Comparison of ENCODE assay signal across 8 cellular contexts in the genomic region with DNA sequence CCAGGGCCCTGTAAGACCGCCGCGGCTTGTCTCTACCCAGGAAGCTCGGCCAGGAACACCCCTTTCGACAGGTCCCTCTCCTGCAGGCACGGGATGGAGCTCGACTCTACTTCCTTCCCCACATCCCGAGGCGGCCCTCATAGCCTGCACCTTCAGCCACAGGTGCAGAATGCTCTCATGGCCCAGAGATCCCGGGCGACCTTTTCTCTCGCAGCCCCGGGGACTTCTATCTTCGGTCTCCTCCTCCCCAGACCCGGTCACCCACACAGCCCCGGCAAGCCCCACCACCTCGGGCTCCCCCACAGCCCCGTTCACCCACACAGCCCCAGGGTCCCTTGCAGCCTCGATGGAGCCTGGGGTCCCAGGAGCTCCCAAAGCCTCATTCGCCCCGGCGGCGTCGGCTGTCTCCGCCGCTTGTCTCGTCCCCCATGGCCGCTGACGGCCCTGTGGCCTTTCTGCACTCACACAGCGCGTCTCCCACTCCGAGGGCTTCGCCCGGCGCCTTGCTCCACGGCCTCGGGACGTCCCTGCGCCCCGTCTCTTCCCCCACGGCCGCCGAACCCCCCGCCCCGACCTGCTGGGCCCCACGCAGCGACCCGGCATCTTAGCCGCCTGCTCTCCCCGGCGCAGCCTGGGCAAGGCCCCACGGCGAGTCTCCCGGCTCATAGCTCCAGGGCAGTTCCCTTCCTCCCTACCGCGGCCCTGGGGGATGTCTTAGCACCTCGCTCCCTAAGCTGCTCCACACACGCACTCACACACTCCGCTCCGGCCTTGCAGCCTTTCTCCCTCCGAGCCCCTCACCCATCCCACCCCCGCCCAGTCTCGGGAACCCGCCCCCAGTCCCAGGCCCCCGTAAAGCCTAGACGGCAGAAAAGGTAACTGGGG. TPM values are rescaled to one million over a fixed set of nuclear protein-coding genes. Genes with fewer than 3 reads are reported as not detected.
DNase-seq lines count a peak whose midpoint lies in the region; ATAC-seq, FAIRE-seq and TF ChIP-seq lines count a peak whose summit lies in the region.

No MANE protein-coding gene starts in this region.

- no peaks in the 10 kb centered on the region for H3K9me3 ChIP-seq in PC-3 (ENCODE audit: low read length)
- no peaks in the 10 kb centered on the region for H3K9me3 ChIP-seq in breast epithelium
- H3K9me3 ChIP-seq in keratinocyte (ENCODE audit: control insufficient read depth, low read depth, low read length): no peaks in the 10 kb centered on the region

- H3K9ac ChIP-seq in PC-3 (ENCODE audit: low read length): peak overlapping the region; percentile 87
- H3K9ac ChIP-seq in keratinocyte (ENCODE audit: control insufficient read depth, extremely low read depth, insufficient read depth, low read length): peak overlapping the region; percentile 82

- peaks cover 53% of the 10 kb centered on the region for H3K79me2 ChIP-seq in PC-3 (ENCODE audit: low read length)
- H3K79me2 ChIP-seq in keratinocyte (ENCODE audit: control insufficient read depth, insufficient read depth, low read length): peaks cover 58% of the 10 kb centered on the region

- H4K20me1 ChIP-seq in PC-3 (ENCODE audit: low read length): peaks cover 26% of the 10 kb centered on the region
- no peaks in the 10 kb centered on the region for H4K20me1 ChIP-seq in keratinocyte (ENCODE audit: control insufficient read depth, extremely low read depth, insufficient read depth, low read length)

- H2AFZ ChIP-seq in PC-3 (ENCODE audit: low read length) (peak overlapping the region; percentile 97), keratinocyte (ENCODE audit: control insufficient read depth, low read length) (peak overlapping the region; percentile 83)

- H3F3A ChIP-seq in PC-3 (ENCODE audit: low read length, unreplicated experiment): peaks cover 23% of the 10 kb centered on the region

- POLR2A ChIA-PET in PC-3 (lab: Charles Lee; ENCODE audit: unreplicated experiment): interaction anchor here (0.7 kb wide), 2 partner anchors 275 to 1159 kb away, joined by 3 to 4 read pairs; no protein-coding TSS in a partner anchor

- H3K9me2 ChIP-seq in PC-3 (replicated peaks; ENCODE audit: low read length): no peaks in the 10 kb centered on the region

- TF ChIP-seq CTCF in PC-3 (conservative IDR thresholded peaks at IDR 0.05; ENCODE audit: low read depth, low read length) (no peak), breast epithelium (IDR thresholded peaks at IDR 0.05) (no peak), keratinocyte (optimal IDR thresholded peaks at IDR 0.05 in 1 of 3, IDR thresholded peaks at IDR 0.05 in 1 of 3, conservative IDR thresholded peaks at IDR 0.05 in 1 of 3; ENCODE audit: extremely low read depth in 1 of 3, insufficient read depth in 2 of 3, low read length in 3 of 3) (no peak)

- FAIRE-seq in keratinocyte (lab: Jason Lieb, UNC): no peak

- DNase-seq in DMS53 (lab: John Stamatoyannopoulos, UW) (peak; percentile 78), HCEC 1CT (peak; percentile 54), PC-3 (peak; percentile 39), breast epithelium (ENCODE audit: low spot score in 2 of 2) (peak in 1 of 2 donors; percentile 54), keratinocyte (ENCODE audit: low read depth, low spot score) (no peak), NCI-H1092 treated with DMSO at 0.1 percent for 48 hours (lab: John Stamatoyannopoulos, UW) (no peak)
- peak; percentile 12 for DNase-seq in stimulated activated CD8-positive, alpha-beta memory T cell treated with anti-CD3 and anti-CD28 coated beads, Interleukin-15, amount 100 ng/mL, for 24 hours (ENCODE audit: low read depth)
- no peak for DNase-seq in effector CD4-positive, alpha-beta T cell

- peaks cover 3% of the 10 kb centered on the region for H3K9me1 ChIP-seq in keratinocyte (ENCODE audit: control insufficient read depth, extremely low read depth, insufficient read depth, low read length)

- no peak for TF ChIP-seq POLR2A in breast epithelium (IDR thresholded peaks at IDR 0.05)

- H3K4me3 ChIP-seq in PC-3 (ENCODE audit: low read length) (peak overlapping the region; percentile 80), breast epithelium (peak overlapping the region; percentile 71 to 77 (median 76)), keratinocyte (ENCODE audit: control insufficient read depth in 2 of 3, extremely low read depth in 1 of 3, insufficient read depth in 2 of 3, low read depth in 1 of 3, low read length in 3 of 3) (peak overlapping the region; percentile 76 to 89 (median 85))

- peak overlapping the region; percentile 96 for H3K4me2 ChIP-seq in PC-3 (ENCODE audit: low read length)
- peak overlapping the region; percentile 97 for H3K4me2 ChIP-seq in keratinocyte (ENCODE audit: control insufficient read depth, extremely low read depth, insufficient read depth, low read depth, low read length)

- H3K27ac ChIP-seq in PC-3 (ENCODE audit: low read length) (peak overlapping the region; percentile 82), breast epithelium (peak overlapping the region; percentile 85 to 95), keratinocyte (ENCODE audit: control insufficient read depth, insufficient read depth, low read length) (peak overlapping the region; percentile 76)

- CTCF ChIA-PET in PC-3 (lab: Charles Lee): interaction anchor here (1.6 kb wide), 1 partner anchor 9 kb away, joined by 7 read pairs; no protein-coding TSS in a partner anchor

- H3K27me3 ChIP-seq in PC-3 (ENCODE audit: low read length) (no peaks in the 10 kb centered on the region), breast epithelium (no peaks in the 10 kb centered on the region), keratinocyte (ENCODE audit: control insufficient read depth, extremely low read depth, insufficient read depth, low read length) (no peaks in the 10 kb centered on the region)

- peaks cover 8% of the 10 kb centered on the region; the same call in 1 of the 2 replicates for H3K36me3 ChIP-seq in PC-3 (ENCODE audit: low read depth, low read length)
- H3K36me3 ChIP-seq in breast epithelium: no peaks in the 10 kb centered on the region
- H3K36me3 ChIP-seq in keratinocyte (ENCODE audit: control insufficient read depth in 2 of 2, extremely low read depth in 1 of 2, insufficient read depth in 2 of 2, low read length in 2 of 2): peaks cover 2 to 14% of the 10 kb centered on the region in 2 experiments

- peaks cover 37% of the 10 kb centered on the region for H3K4me1 ChIP-seq in PC-3 (ENCODE audit: insufficient read depth, low read length)
- H3K4me1 ChIP-seq in breast epithelium: peaks cover 5 to 20% of the 10 kb centered on the region in 2 donors
- H3K4me1 ChIP-seq in keratinocyte (ENCODE audit: control insufficient read depth, extremely low read depth, insufficient read depth, low read length): peaks cover 39% of the 10 kb centered on the region

- ATAC-seq in PC-3: peak; percentile 29

- no TSS peak for BruUV-seq in PC-3 (replicated peaks; lab: Mats Ljungman, UMichigan)

- intact Hi-C loops in PC-3 (cut with micrococcal nuclease): no loop called here
- intact Hi-C loops in breast epithelium (cut with DNase I; ENCODE audit: low total_unique reads): no loop called here

- dilution Hi-C loops in keratinocyte (cut with MboI; ENCODE audit: extremely low pct_ligation_motif_present, low sequenced_read_pairs): no loop called here

RNA-seq across cellular contexts. Expression of gene KIAA0753, which starts 0.6 kb away (rescaled TPM):
- total RNA-seq in PC-3 (2014; rRNA removed): 6.9 and 7.3 TPM in 2 replicates
- 10 to 100 TPM; 10.1 to 26.5 (median 25.6) TPM for total RNA-seq in breast epithelium
- 6.6 to 11.6 TPM (median 8.3 TPM) in 3 replicates for polyA plus RNA-seq in keratinocyte
- polyA plus RNA-seq in keratinocyte (2011; ENCODE audit: low read depth): 7.6 TPM
- polyA plus RNA-seq in keratinocyte (2011; cell fraction: cytosol; rRNA removed): 6.6 and 8.5 TPM in 2 replicates
- 32.2 and 32.7 TPM in 2 replicates for polyA plus RNA-seq in keratinocyte (2011; cell fraction: nucleus; rRNA removed)
- 5.2 and 10.5 TPM in 2 replicates for polyA plus RNA-seq in keratinocyte (2012; ENCODE audit: low replicate concordance)
- 6.0 to 14.7 TPM (median 10.8 TPM) in 3 replicates for polyA minus RNA-seq in keratinocyte
- 3.8 TPM for polyA minus RNA-seq in keratinocyte (2011; cell fraction: cytosol; rRNA and poly(A)+ RNA removed)
- polyA minus RNA-seq in keratinocyte (2011; cell fraction: nucleus; rRNA and poly(A)+ RNA removed): 13.2 and 27.2 TPM in 2 replicates

RNA-seq across cellular contexts. Expression of gene TXNDC17, which starts 1.0 kb away (rescaled TPM):
- total RNA-seq in PC-3 (2014; rRNA removed): 154 and 248 TPM in 2 replicates
- total RNA-seq in breast epithelium: 100 to 1,000 TPM; 125 to 145 (median 134) TPM
- 938 to 1,215 TPM (median 1,093 TPM) in 3 replicates for polyA plus RNA-seq in keratinocyte
- polyA plus RNA-seq in keratinocyte (2011; ENCODE audit: low read depth): 70.7 TPM
- polyA plus RNA-seq in keratinocyte (2011; cell fraction: cytosol; rRNA removed): 1,032 and 1,036 TPM in 2 replicates
- 399 and 521 TPM in 2 replicates for polyA plus RNA-seq in keratinocyte (2011; cell fraction: nucleus; rRNA removed)
- polyA plus RNA-seq in keratinocyte (2012; ENCODE audit: low replicate concordance): 274 and 954 TPM in 2 replicates
- 120 to 199 TPM (median 154 TPM) in 3 replicates for polyA minus RNA-seq in keratinocyte
- 458 TPM for polyA minus RNA-seq in keratinocyte (2011; cell fraction: cytosol; rRNA and poly(A)+ RNA removed)
- 35.1 and 35.3 TPM in 2 replicates for polyA minus RNA-seq in keratinocyte (2011; cell fraction: nucleus; rRNA and poly(A)+ RNA removed)

RNA-seq across cellular contexts. Expression of gene MED31, which starts 11.5 kb away (rescaled TPM):
- total RNA-seq in PC-3 (2014; rRNA removed): 18.8 and 19.1 TPM in 2 replicates
- total RNA-seq in breast epithelium: 10 to 100 TPM in 2 of 3 donors, 1 to 10 TPM in 1; 5.4 to 13.4 (median 12.9) TPM
- polyA plus RNA-seq in keratinocyte: 21.7 to 49.0 TPM (median 30.6 TPM) in 3 replicates
- 11.7 TPM for polyA plus RNA-seq in keratinocyte (2011; ENCODE audit: low read depth)
- 17.8 and 43.6 TPM in 2 replicates for polyA plus RNA-seq in keratinocyte (2011; cell fraction: cytosol; rRNA removed)
- polyA plus RNA-seq in keratinocyte (2011; cell fraction: nucleus; rRNA removed): 33.3 and 34.8 TPM in 2 replicates
- 21.5 and 26.7 TPM in 2 replicates for polyA plus RNA-seq in keratinocyte (2012; ENCODE audit: low replicate concordance)
- 4.6 to 7.8 TPM (median 5.8 TPM) in 3 replicates for polyA minus RNA-seq in keratinocyte
- 3.3 TPM for polyA minus RNA-seq in keratinocyte (2011; cell fraction: cytosol; rRNA and poly(A)+ RNA removed)
- polyA minus RNA-seq in keratinocyte (2011; cell fraction: nucleus; rRNA and poly(A)+ RNA removed): 3.0 and 5.8 TPM in 2 replicates

RNA-seq across cellular contexts. Expression of gene C17orf100, which starts 11.7 kb away (rescaled TPM):
- total RNA-seq in PC-3 (2014; rRNA removed) (0.15 TPM in 1 of 2 replicates, not detected in the other), breast epithelium (under 1 TPM; 0.16 to 0.98 (median 0.88) TPM)
- polyA plus RNA-seq in keratinocyte: 0.49 to 0.72 TPM (median 0.53 TPM) in 3 replicates
- polyA plus RNA-seq in keratinocyte (2011; ENCODE audit: low read depth): not detected
- polyA plus RNA-seq in keratinocyte (2011; cell fraction: cytosol; rRNA removed): 0.56 and 0.69 TPM in 2 replicates
- 0.65 and 0.78 TPM in 2 replicates for polyA plus RNA-seq in keratinocyte (2011; cell fraction: nucleus; rRNA removed)
- polyA plus RNA-seq in keratinocyte (2012; ENCODE audit: low replicate concordance): 1.5 and 2.1 TPM in 2 replicates
- polyA minus RNA-seq in keratinocyte: 0.10 to 0.23 TPM in 2 of 3 replicates, not detected in the other
- polyA minus RNA-seq in keratinocyte (2011; cell fraction: cytosol; rRNA and poly(A)+ RNA removed): not detected
- 0.63 and 0.85 TPM in 2 replicates for polyA minus RNA-seq in keratinocyte (2011; cell fraction: nucleus; rRNA and poly(A)+ RNA removed)

Comparison
In these comparisons a context has a peak if more than half of its experiments do, and no peak if none do; other contexts are left out.
1. DNase-seq: peak in DMS53 (single experiment), HCEC 1CT (single experiment), PC-3 (single experiment) and stimulated activated CD8-positive, alpha-beta memory T cell treated with anti-CD3 and anti-CD28 coated beads, Interleukin-15, amount 100 ng/mL, for 24 hours (single experiment); none in keratinocyte (single experiment), effector CD4-positive, alpha-beta T cell (single experiment) and NCI-H1092 treated with DMSO at 0.1 percent for 48 hours (single experiment).
2. Peak in every context shown above with its lines, with median percentiles within 50 percentile points of each other: H3K27ac ChIP-seq and H3K4me3 ChIP-seq.